Comparison of ENCODE assay signal across 10 cellular contexts in genomic region chr19:43902399-43902798, GRCh38. TPM values are rescaled to one million over a fixed set of nuclear protein-coding genes. Genes with fewer than 3 reads are reported as not detected.
A peak's percentile ranks its signal among the peaks of the same experiment; 100 is the strongest.
DNase-seq lines count a peak whose midpoint lies in the region; ATAC-seq and TF ChIP-seq lines count a peak whose summit lies in the region.
"Had no signal": no experiment of that assay in that cellular context is flagged by ENCODE, and none has a peak within 500 bp of the region (broad histone marks: within the 10 kb centered on the region; RNA-seq: fewer than 3 reads in every experiment).

No MANE protein-coding gene starts in this region.

- TF ChIP-seq RAD21 in liver (IDR thresholded peaks at IDR 0.05): no peak

- no peak for TF ChIP-seq CTCF in liver (IDR thresholded peaks at IDR 0.05; ENCODE audit: low read depth, low read length, missing input control)
- TF ChIP-seq CTCF in stomach (IDR thresholded peaks at IDR 0.05): no peak

- POLR2A ChIA-PET in activated naive CD8-positive, alpha-beta T cell treated with anti-CD3 and anti-CD28 coated beads, Interleukin-2, amount 10 ng/mL, durations not matched to agents 7 days and 5 days (lab: Charles Lee): no interaction called here

- H3K27me3 ChIP-seq in liver (ENCODE audit: control insufficient read depth in 4 of 4, insufficient read depth in 4 of 4, low read length in 3 of 4): no peaks in the 10 kb centered on the region
- no peaks in the 10 kb centered on the region for H3K27me3 ChIP-seq in stomach
- H3K27me3 ChIP-seq: body of pancreas had no signal

- peaks cover 17% of the 10 kb centered on the region for H3K4me1 Mint-ChIP-seq in activated naive CD4-positive, alpha-beta T cell treated with anti-CD3 and anti-CD28 coated beads for 36 hours (ENCODE audit: low read depth)
- H3K4me1 Mint-ChIP-seq in activated naive CD8-positive, alpha-beta T cell treated with anti-CD3 and anti-CD28 coated beads, Interleukin-2, amount 10 ng/mL, durations not matched to agents 7 days and 5 days: peaks cover 7% of the 10 kb centered on the region

- TF ChIP-seq EP300 in stomach (IDR thresholded peaks at IDR 0.05): no peak

- 91% methylated on average over 4 of the region's 4 CpGs for WGBS in liver
- 92 to 95% (median 95%) methylated on average over 4 of the region's 4 CpGs for WGBS in stomach, 5 donors

- peaks cover 50% of the 10 kb centered on the region for H3K9me3 Mint-ChIP-seq in activated naive CD4-positive, alpha-beta T cell treated with anti-CD3 and anti-CD28 coated beads for 36 hours
- peaks cover 47 to 69% of the 10 kb centered on the region in 2 donors for H3K9me3 Mint-ChIP-seq in activated naive CD4-positive, alpha-beta T cell treated with anti-CD3 and anti-CD28 coated beads, Interleukin-2, amount 50 U/mL, for 72 hours
- H3K9me3 Mint-ChIP-seq in activated naive CD8-positive, alpha-beta T cell treated with anti-CD3 and anti-CD28 coated beads, Interleukin-2, amount 10 ng/mL, durations not matched to agents 7 days and 5 days: peaks cover 44% of the 10 kb centered on the region

- no peak for TF ChIP-seq POLR2A in stomach (IDR thresholded peaks at IDR 0.05)

- peak overlapping the region; percentile 57 to 96 (median 74) for H3K4me3 ChIP-seq in liver (ENCODE audit: low read depth in 1 of 3, low read length in 3 of 3)
- H3K4me3 ChIP-seq in stomach: peak overlapping the region; percentile 49 to 65 (median 56)

- H3K4me3 Mint-ChIP-seq in activated naive CD4-positive, alpha-beta T cell treated with anti-CD3 and anti-CD28 coated beads for 36 hours: peak overlapping the region; percentile 86
- H3K4me3 Mint-ChIP-seq in activated naive CD8-positive, alpha-beta T cell treated with anti-CD3 and anti-CD28 coated beads, Interleukin-2, amount 10 ng/mL, durations not matched to agents 7 days and 5 days: peak overlapping the region; percentile 91

- H3K27ac ChIP-seq in liver (ENCODE audit: low read depth in 1 of 2, low read length in 2 of 2) (no peak overlapping the region), stomach (no peak overlapping the region)
- H3K27ac ChIP-seq: body of pancreas had no signal

- intact Hi-C loops in activated naive CD4-positive, alpha-beta T cell treated with anti-CD3 and anti-CD28 coated beads for 36 hours (cut with micrococcal nuclease): loop anchor here (5.0 kb wide), 1 partner anchor 170 kb away; the partner anchor contains the start of gene ZNF284
- intact Hi-C loops in stomach (cut with DNase I; ENCODE audit: low total_unique reads): no loop called here

- no peak overlapping the region for H3K9ac ChIP-seq in liver (ENCODE audit: low read depth in 1 of 2, low read length in 2 of 2)

- H3K9me3 ChIP-seq in liver (ENCODE audit: control insufficient read depth in 4 of 4, low read length in 3 of 4) (peaks cover 28 to 61% (median 41%) of the 10 kb centered on the region in 4 donors), stomach (peaks cover 0 to 98% (median 75%) of the 10 kb centered on the region in 4 donors)

- peaks cover 0 to 4% (median 0%) of the 10 kb centered on the region in 4 donors for H3K36me3 ChIP-seq in liver (ENCODE audit: control insufficient read depth in 4 of 4, insufficient read depth in 3 of 4, low read depth in 1 of 4, low read length in 3 of 4)
- peaks cover 0 to 17% (median 5%) of the 10 kb centered on the region in 4 donors for H3K36me3 ChIP-seq in stomach

- H3K4me1 ChIP-seq in liver (ENCODE audit: control insufficient read depth in 4 of 4, insufficient read depth in 4 of 4, low read length in 3 of 4): peaks cover 0 to 12% (median 5%) of the 10 kb centered on the region in 4 donors
- H3K4me1 ChIP-seq in stomach: peaks cover 0 to 13% (median 12%) of the 10 kb centered on the region in 4 donors

- H3K27me3 Mint-ChIP-seq in activated naive CD4-positive, alpha-beta T cell treated with anti-CD3 and anti-CD28 coated beads for 36 hours (ENCODE audit: low read depth): no peaks in the 10 kb centered on the region
- H3K27me3 Mint-ChIP-seq in activated naive CD8-positive, alpha-beta T cell treated with anti-CD3 and anti-CD28 coated beads, Interleukin-2, amount 10 ng/mL, durations not matched to agents 7 days and 5 days: no peaks in the 10 kb centered on the region

- H3K27ac Mint-ChIP-seq in activated naive CD4-positive, alpha-beta T cell treated with anti-CD3 and anti-CD28 coated beads for 36 hours: no peak overlapping the region
- H3K27ac Mint-ChIP-seq in activated naive CD4-positive, alpha-beta T cell treated with anti-CD3 and anti-CD28 coated beads, Interleukin-2, amount 50 U/mL, for 72 hours: peak overlapping the region in 1 of 2 donors; percentile 85
- H3K27ac Mint-ChIP-seq in activated naive CD8-positive, alpha-beta T cell treated with anti-CD3 and anti-CD28 coated beads, Interleukin-2, amount 10 ng/mL, durations not matched to agents 7 days and 5 days: no peak overlapping the region

- ATAC-seq in activated naive CD4-positive, alpha-beta T cell treated with anti-CD3 and anti-CD28 coated beads, Interleukin-2, amount 50 U/mL, for 72 hours: no peak
- ATAC-seq in activated naive CD8-positive, alpha-beta T cell treated with anti-CD3 and anti-CD28 coated beads, Interleukin-2, amount 10 ng/mL, durations not matched to agents 7 days and 5 days (ENCODE audit: low read depth): no peak
- ATAC-seq in HG02610 (IDR thresholded peaks at IDR 0.05; ENCODE audit: unreplicated experiment): no peak

- DNase-seq in activated naive CD4-positive, alpha-beta T cell treated with anti-CD3 and anti-CD28 coated beads for 36 hours: no peak
- DNase-seq in activated naive CD4-positive, alpha-beta T cell treated with anti-CD3 and anti-CD28 coated beads, Interleukin-2, amount 50 U/mL, for 72 hours (ENCODE audit: low spot score in 2 of 2): no peak
- no peak for DNase-seq in activated naive CD8-positive, alpha-beta T cell treated with anti-CD3 and anti-CD28 coated beads, Interleukin-2, amount 10 ng/mL, durations not matched to agents 7 days and 5 days
- DNase-seq in stomach (no peak), NCI-H2196 (lab: John Stamatoyannopoulos, UW; ENCODE audit: unreplicated experiment) (no peak), SIG-M5 (lab: John Stamatoyannopoulos, UW) (no peak)
- DNase-seq: NCI-H524 had no signal

- peaks cover 39% of the 10 kb centered on the region for H3K36me3 Mint-ChIP-seq in activated naive CD4-positive, alpha-beta T cell treated with anti-CD3 and anti-CD28 coated beads for 36 hours (ENCODE audit: low read depth)
- H3K36me3 Mint-ChIP-seq in activated naive CD4-positive, alpha-beta T cell treated with anti-CD3 and anti-CD28 coated beads, Interleukin-2, amount 50 U/mL, for 72 hours: peaks cover 80 to 82% of the 10 kb centered on the region in 2 donors
- H3K36me3 Mint-ChIP-seq in activated naive CD8-positive, alpha-beta T cell treated with anti-CD3 and anti-CD28 coated beads, Interleukin-2, amount 10 ng/mL, durations not matched to agents 7 days and 5 days: peaks cover 51% of the 10 kb centered on the region

- CTCF ChIA-PET in activated naive CD4-positive, alpha-beta T cell treated with anti-CD3 and anti-CD28 coated beads for 36 hours (lab: Charles Lee): interaction anchor here (1.1 kb wide), 1 partner anchor 193 kb away, joined by 3 read pairs; no protein-coding TSS in a partner anchor

TF ChIP-seq in liver, 16 proteins besides CTCF, POLR2A, EP300 and RAD21:
- TF ChIP-seq YY1 (IDR thresholded peaks at IDR 0.05) (no peak), HNF4A (conservative IDR thresholded peaks at IDR 0.05) (no peak), ZBTB33 (IDR thresholded peaks at IDR 0.05) (no peak), JUND (IDR thresholded peaks at IDR 0.05) (no peak)

RNA-seq across cellular contexts. Expression of gene ZNF404, which starts 18.6 kb away (rescaled TPM):
- total RNA-seq in activated naive CD4-positive, alpha-beta T cell treated with anti-CD3 and anti-CD28 coated beads for 36 hours: 1 to 10 TPM; 1.2 to 1.3 TPM
- 1 to 10 TPM in 1 of 2 donors, under 1 TPM in 1; 0.73 to 2.7 TPM for total RNA-seq in activated naive CD4-positive, alpha-beta T cell treated with anti-CD3 and anti-CD28 coated beads, Interleukin-2, amount 50 U/mL, for 72 hours
- total RNA-seq in activated naive CD8-positive, alpha-beta T cell treated with anti-CD3 and anti-CD28 coated beads, Interleukin-2, amount 10 ng/mL, durations not matched to agents 7 days and 5 days: 1 to 10 TPM; 4.5 to 6.8 TPM
- total RNA-seq in liver (under 1 TPM; 0.33 TPM), stomach (1 to 10 TPM in 1 of 5 donors, under 1 TPM in 1, not detected in 3; 0.29 to 1.3 TPM)
- polyA plus RNA-seq in liver (under 1 TPM; 0.21 to 0.31 TPM), stomach (1 to 10 TPM in 1 of 3 donors, under 1 TPM in 2; 0.61 to 5.8 (median 0.93) TPM)

RNA-seq across cellular contexts. Expression of gene ZNF45, which starts 32.7 kb away (rescaled TPM):
- total RNA-seq in activated naive CD4-positive, alpha-beta T cell treated with anti-CD3 and anti-CD28 coated beads for 36 hours: 1 to 10 TPM; 5.4 to 6.3 TPM
- total RNA-seq in activated naive CD4-positive, alpha-beta T cell treated with anti-CD3 and anti-CD28 coated beads, Interleukin-2, amount 50 U/mL, for 72 hours: 10 to 100 TPM; 10.5 to 10.8 TPM
- 10 to 100 TPM; 21.0 to 22.4 TPM for total RNA-seq in activated naive CD8-positive, alpha-beta T cell treated with anti-CD3 and anti-CD28 coated beads, Interleukin-2, amount 10 ng/mL, durations not matched to agents 7 days and 5 days
- 10 to 100 TPM in 1 of 2 donors, 1 to 10 TPM in 1; 6.0 to 11.1 TPM for total RNA-seq in liver
- polyA plus RNA-seq in liver: 1 to 10 TPM; 1.5 to 2.5 TPM
- total RNA-seq in stomach: 10 to 100 TPM in 1 of 5 donors, 1 to 10 TPM in 3, under 1 TPM in 1; 0.89 to 17.1 (median 8.1) TPM
- polyA plus RNA-seq in stomach: 1 to 10 TPM; 3.3 to 4.9 (median 3.7) TPM

RNA-seq across cellular contexts. Expression of gene ZNF221, which starts 48.6 kb away (rescaled TPM):
- total RNA-seq in activated naive CD4-positive, alpha-beta T cell treated with anti-CD3 and anti-CD28 coated beads for 36 hours: under 1 TPM; 0.45 to 0.89 TPM
- total RNA-seq in activated naive CD4-positive, alpha-beta T cell treated with anti-CD3 and anti-CD28 coated beads, Interleukin-2, amount 50 U/mL, for 72 hours: 1 to 10 TPM; 1.1 to 3.4 TPM
- total RNA-seq in activated naive CD8-positive, alpha-beta T cell treated with anti-CD3 and anti-CD28 coated beads, Interleukin-2, amount 10 ng/mL, durations not matched to agents 7 days and 5 days: 1 to 10 TPM; 2.9 to 3.7 TPM
- total RNA-seq in liver (1 to 10 TPM; 2.9 to 3.5 TPM), stomach (10 to 100 TPM in 1 of 5 donors, 1 to 10 TPM in 3, not detected in 1; 1.4 to 12.1 (median 7.0) TPM)
- polyA plus RNA-seq in liver (under 1 TPM; 0.30 to 0.51 TPM), stomach (under 1 TPM; 0.31 to 0.76 (median 0.40) TPM)
